In genomic region chr3:119639494-119640350, GRCh38 we compare ENCODE assay signal across 1 cellular context.
TF ChIP-seq lines count a peak whose summit lies in the region.

No MANE protein-coding gene starts in this region.

TF ChIP-seq in GM12878, 131 proteins besides CTCF, POLR2A, EP300 and RAD21 (continued from another document):
- TF ChIP-seq, protein P1, sequence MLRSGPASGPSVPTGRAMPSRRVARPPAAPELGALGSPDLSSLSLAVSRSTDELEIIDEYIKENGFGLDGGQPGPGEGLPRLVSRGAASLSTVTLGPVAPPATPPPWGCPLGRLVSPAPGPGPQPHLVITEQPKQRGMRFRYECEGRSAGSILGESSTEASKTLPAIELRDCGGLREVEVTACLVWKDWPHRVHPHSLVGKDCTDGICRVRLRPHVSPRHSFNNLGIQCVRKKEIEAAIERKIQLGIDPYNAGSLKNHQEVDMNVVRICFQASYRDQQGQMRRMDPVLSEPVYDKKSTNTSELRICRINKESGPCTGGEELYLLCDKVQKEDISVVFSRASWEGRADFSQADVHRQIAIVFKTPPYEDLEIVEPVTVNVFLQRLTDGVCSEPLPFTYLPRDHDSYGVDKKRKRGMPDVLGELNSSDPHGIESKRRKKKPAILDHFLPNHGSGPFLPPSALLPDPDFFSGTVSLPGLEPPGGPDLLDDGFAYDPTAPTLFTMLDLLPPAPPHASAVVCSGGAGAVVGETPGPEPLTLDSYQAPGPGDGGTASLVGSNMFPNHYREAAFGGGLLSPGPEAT (IDR thresholded peaks at IDR 0.05; ENCODE audit: low read depth) = no peak
- TF ChIP-seq CEBPB (IDR thresholded peaks at IDR 0.05; ENCODE audit: borderline replicate concordance in 1 of 2, low read depth in 2 of 2, low read length in 2 of 2) (peak in 1 of 2 experiments; percentile 71; a peak in 1 of 4 replicates), TCF12 (IDR thresholded peaks at IDR 0.05; ENCODE audit: low read depth, low read length) (no peak), KAT2A (conservative IDR thresholded peaks at IDR 0.05; ENCODE audit: control insufficient read depth, low read depth, low read length) (no peak), HDGF (IDR thresholded peaks at IDR 0.05) (no peak), STAT3 (IDR thresholded peaks at IDR 0.05; ENCODE audit: low read depth, low read length) (no peak), PML (IDR thresholded peaks at IDR 0.05; ENCODE audit: low read length) (no peak), JUND (IDR thresholded peaks at IDR 0.05; ENCODE audit: low read depth, low read length) (no peak; the same call in 1 of the 2 replicates), MXI1 (IDR thresholded peaks at IDR 0.05; ENCODE audit: low read depth, low read length) (no peak), ZNF24 (IDR thresholded peaks at IDR 0.05) (no peak), POLR2AphosphoS5 (IDR thresholded peaks at IDR 0.05; ENCODE audit: low read length) (no peak), RAD51 (IDR thresholded peaks at IDR 0.05) (no peak), SMC3 (IDR thresholded peaks at IDR 0.05; ENCODE audit: borderline replicate concordance, low read length) (no peak), ELK1 (IDR thresholded peaks at IDR 0.05; ENCODE audit: low read depth, low read length) (no peak)
- TF ChIP-seq, protein P2, sequence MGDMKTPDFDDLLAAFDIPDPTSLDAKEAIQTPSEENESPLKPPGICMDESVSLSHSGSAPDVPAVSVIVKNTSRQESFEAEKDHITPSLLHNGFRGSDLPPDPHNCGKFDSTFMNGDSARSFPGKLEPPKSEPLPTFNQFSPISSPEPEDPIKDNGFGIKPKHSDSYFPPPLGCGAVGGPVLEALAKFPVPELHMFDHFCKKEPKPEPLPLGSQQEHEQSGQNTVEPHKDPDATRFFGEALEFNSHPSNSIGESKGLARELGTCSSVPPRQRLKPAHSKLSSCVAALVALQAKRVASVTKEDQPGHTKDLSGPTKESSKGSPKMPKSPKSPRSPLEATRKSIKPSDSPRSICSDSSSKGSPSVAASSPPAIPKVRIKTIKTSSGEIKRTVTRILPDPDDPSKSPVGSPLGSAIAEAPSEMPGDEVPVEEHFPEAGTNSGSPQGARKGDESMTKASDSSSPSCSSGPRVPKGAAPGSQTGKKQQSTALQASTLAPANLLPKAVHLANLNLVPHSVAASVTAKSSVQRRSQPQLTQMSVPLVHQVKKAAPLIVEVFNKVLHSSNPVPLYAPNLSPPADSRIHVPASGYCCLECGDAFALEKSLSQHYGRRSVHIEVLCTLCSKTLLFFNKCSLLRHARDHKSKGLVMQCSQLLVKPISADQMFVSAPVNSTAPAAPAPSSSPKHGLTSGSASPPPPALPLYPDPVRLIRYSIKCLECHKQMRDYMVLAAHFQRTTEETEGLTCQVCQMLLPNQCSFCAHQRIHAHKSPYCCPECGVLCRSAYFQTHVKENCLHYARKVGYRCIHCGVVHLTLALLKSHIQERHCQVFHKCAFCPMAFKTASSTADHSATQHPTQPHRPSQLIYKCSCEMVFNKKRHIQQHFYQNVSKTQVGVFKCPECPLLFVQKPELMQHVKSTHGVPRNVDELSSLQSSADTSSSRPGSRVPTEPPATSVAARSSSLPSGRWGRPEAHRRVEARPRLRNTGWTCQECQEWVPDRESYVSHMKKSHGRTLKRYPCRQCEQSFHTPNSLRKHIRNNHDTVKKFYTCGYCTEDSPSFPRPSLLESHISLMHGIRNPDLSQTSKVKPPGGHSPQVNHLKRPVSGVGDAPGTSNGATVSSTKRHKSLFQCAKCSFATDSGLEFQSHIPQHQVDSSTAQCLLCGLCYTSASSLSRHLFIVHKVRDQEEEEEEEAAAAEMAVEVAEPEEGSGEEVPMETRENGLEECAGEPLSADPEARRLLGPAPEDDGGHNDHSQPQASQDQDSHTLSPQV (IDR thresholded peaks at IDR 0.05) = no peak
